15 cellular contexts compared by ENCODE assay signal in the genomic region with DNA sequence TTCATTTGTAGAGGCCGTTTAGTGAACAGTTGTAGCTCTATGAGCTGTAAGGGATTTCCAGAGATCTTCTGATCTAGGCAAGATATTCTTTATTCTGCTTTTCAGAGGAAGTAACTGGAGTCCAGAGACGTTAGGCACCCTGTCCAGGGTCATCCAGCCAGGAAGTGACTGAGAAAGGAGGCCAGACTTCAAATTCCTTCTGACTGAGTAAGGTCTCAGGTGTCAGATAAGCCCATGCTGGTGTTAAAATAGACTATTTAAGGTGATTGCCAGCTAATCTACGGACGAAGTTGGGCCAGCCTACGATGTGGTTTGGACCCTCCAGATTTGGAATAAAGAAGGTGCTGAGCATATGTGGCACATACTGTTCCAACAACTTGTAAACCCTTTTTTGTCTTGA. TPM values are rescaled to one million over a fixed set of nuclear protein-coding genes. Genes with fewer than 3 reads are reported as not detected.
A peak's percentile ranks its signal among the peaks of the same experiment; 100 is the strongest.
DNase-seq lines count a peak whose midpoint lies in the region; ATAC-seq and TF ChIP-seq lines count a peak whose summit lies in the region.
"Had no signal": no experiment of that assay in that cellular context is flagged by ENCODE, and none has a peak within 500 bp of the region (broad histone marks: within the 10 kb centered on the region; RNA-seq: fewer than 3 reads in every experiment).

No MANE protein-coding gene starts in this region.

- 54 to 75% (median 74%) methylated on average over 5 of the region's 5 CpGs for WGBS in spleen, 5 donors

- no peaks in the 10 kb centered on the region for H3K36me3 Mint-ChIP-seq in neural crest cell (ENCODE audit: low read depth)
- H3K36me3 Mint-ChIP-seq in activated T-cell treated with anti-CD3 and anti-CD28 coated beads, Interleukin-2, amount 50 U/mL, for 4 hours (ENCODE audit: insufficient read depth): no peaks in the 10 kb centered on the region

- TF ChIP-seq CTCF in neural crest cell (conservative IDR thresholded peaks at IDR 0.05) (no peak), spleen (IDR thresholded peaks at IDR 0.05 in 8 of 11, conservative IDR thresholded peaks at IDR 0.05 in 3 of 11) (no peak)

- peaks cover 2 to 58% (median 29%) of the 10 kb centered on the region in 7 donors for H3K27me3 ChIP-seq in spleen (replicated peaks in 1 of 7)
- H3K27me3 ChIP-seq: adrenal gland had no signal

- no peak overlapping the region for H3K27ac ChIP-seq in spleen

- H3K9me3 Mint-ChIP-seq in neural crest cell: no peaks in the 10 kb centered on the region
- H3K9me3 Mint-ChIP-seq in activated T-cell treated with anti-CD3 and anti-CD28 coated beads, Interleukin-2, amount 50 U/mL, for 4 hours: no peaks in the 10 kb centered on the region

- H3K4me3 ChIP-seq in spleen: no peak overlapping the region
- H3K4me3 ChIP-seq: adrenal gland had no signal

- peaks cover 14 to 25% (median 20%) of the 10 kb centered on the region in 6 donors for H3K4me1 ChIP-seq in spleen

- intact Hi-C loops in spleen (cut with DNase I; ENCODE audit: low total_unique reads): no loop called here

- H3K9me3 ChIP-seq in spleen: no peaks in the 10 kb centered on the region
- H3K9me3 ChIP-seq: adrenal gland had no signal

- H3K4me3 Mint-ChIP-seq in neural crest cell: peak overlapping the region; percentile 44
- H3K4me3 Mint-ChIP-seq in activated T-cell treated with anti-CD3 and anti-CD28 coated beads, Interleukin-2, amount 50 U/mL, for 4 hours: no peak overlapping the region

- H3K27ac Mint-ChIP-seq in neural crest cell (ENCODE audit: unreplicated experiment): no peak overlapping the region

- peak; percentile 41 for DNase-seq in EL
- DNase-seq in NCI-H226: peak; percentile 86
- DNase-seq in dermis blood vessel endothelial cell: peak; percentile 78
- no peak for DNase-seq in neural crest cell (ENCODE audit: low read depth, low spot score)
- DNase-seq in activated T-cell treated with anti-CD3 and anti-CD28 coated beads, Interleukin-2, amount 50 U/mL, for 4 hours: no peak
- DNase-seq in spleen: no peak
- DNase-seq in NCI-H1092 treated with DMSO at 0.1 percent for 48 hours (lab: John Stamatoyannopoulos, UW): no peak
- DNase-seq: activated CD4-positive, alpha-beta T cell treated with anti-CD3 and anti-CD28 coated beads for 1 hour; DMS79 treated with DMSO at 0.1 percent for 48 hours; Karpas-422; kidney; NCI-H2171 had no signal

- ATAC-seq in HG03139 (IDR thresholded peaks at IDR 0.05; ENCODE audit: unreplicated experiment): no peak
- ATAC-seq in activated T-cell treated with anti-CD3 and anti-CD28 coated beads, Interleukin-2, amount 50 U/mL, for 4 hours: no peak

- peaks cover 27% of the 10 kb centered on the region for H3K27me3 Mint-ChIP-seq in neural crest cell (ENCODE audit: low read depth)
- H3K27me3 Mint-ChIP-seq in activated T-cell treated with anti-CD3 and anti-CD28 coated beads, Interleukin-2, amount 50 U/mL, for 4 hours (ENCODE audit: low read depth): peaks cover 55% of the 10 kb centered on the region

- H3K36me3 ChIP-seq in spleen: no peaks in the 10 kb centered on the region
- H3K36me3 ChIP-seq: adrenal gland had no signal

- peaks cover 36% of the 10 kb centered on the region for H3K4me1 Mint-ChIP-seq in neural crest cell
- peaks cover 8% of the 10 kb centered on the region for H3K4me1 Mint-ChIP-seq in activated T-cell treated with anti-CD3 and anti-CD28 coated beads, Interleukin-2, amount 50 U/mL, for 4 hours (ENCODE audit: low read depth)

- TF ChIP-seq POLR2A in spleen (IDR thresholded peaks at IDR 0.05): no peak

RNA-seq across cellular contexts. Expression of gene GRIK4, which starts 54.6 kb away (rescaled TPM):
- under 0.01 TPM in 1 of 2 replicates, not detected in the other for total RNA-seq in dermis blood vessel endothelial cell
- total RNA-seq in neural crest cell: 0.86 and 0.89 TPM in 2 replicates
- total RNA-seq in activated T-cell treated with anti-CD3 and anti-CD28 coated beads, Interleukin-2, amount 50 U/mL, for 4 hours: under 1 TPM; 0.05 to 0.30 (median 0.11) TPM
- 1 to 10 TPM in 4 of 7 donors, under 1 TPM in 3; 0.40 to 2.4 (median 1.7) TPM for total RNA-seq in spleen
- under 1 TPM; 0.04 to 0.19 (median 0.14) TPM for polyA plus RNA-seq in spleen
- polyA plus RNA-seq: BJ had no signal

Comparison
In these comparisons a context has a peak if more than half of its experiments do, and no peak if none do; other contexts are left out.
1. DNase-seq: peak in EL (single experiment), NCI-H226 (single experiment) and dermis blood vessel endothelial cell (single experiment); none in neural crest cell (single experiment), activated T-cell treated with anti-CD3 and anti-CD28 coated beads, Interleukin-2, amount 50 U/mL, for 4 hours (single experiment), spleen (single experiment) and NCI-H1092 treated with DMSO at 0.1 percent for 48 hours (single experiment).